22 cellular contexts compared by ENCODE assay signal in genomic region chr11:128804481-128804880, GRCh38.
DNase-seq lines count a peak whose midpoint lies in the region; ATAC-seq and TF ChIP-seq lines count a peak whose summit lies in the region.
"Had no signal": no experiment of that assay in that cellular context is flagged by ENCODE, and none has a peak within 500 bp of the region (broad histone marks: within the 10 kb centered on the region; RNA-seq: fewer than 3 reads in every experiment).

No MANE protein-coding gene starts in this region.

- no peak overlapping the region for H3K4me3 Mint-ChIP-seq in endothelial cell (ENCODE audit: unreplicated experiment)
- no peak overlapping the region for H3K4me3 Mint-ChIP-seq in natural killer cell treated with Interleukin-12 subunit alpha and Interleukin-12 subunit beta and Interleukin-15 and Interleukin-18, amount 100 ng/mL, for 72 hours
- no peak overlapping the region for H3K4me3 Mint-ChIP-seq in activated T-helper 2 cell treated with anti-CD3 and anti-CD28 coated beads, Interferon-gamma antibody, Interleukin-2, Interleukin-4, amounts not matched to agents 10 μg/mL and 5 μg/mL and 100 μg/mL, durations not matched to agents 14 hours and 24 hours and 36 hours (ENCODE audit: low read depth)
- H3K4me3 Mint-ChIP-seq: activated CD4-positive, alpha-beta memory T cell treated with anti-CD3 and anti-CD28 coated beads for 36 hours had no signal

- peak overlapping the region; percentile 55 for H3K27ac Mint-ChIP-seq in endothelial cell (ENCODE audit: unreplicated experiment)
- peak overlapping the region; percentile 36 to 72 for H3K27ac Mint-ChIP-seq in natural killer cell treated with Interleukin-12 subunit alpha and Interleukin-12 subunit beta and Interleukin-15 and Interleukin-18, amount 100 ng/mL, for 72 hours
- no peak overlapping the region for H3K27ac Mint-ChIP-seq in activated T-helper 2 cell treated with anti-CD3 and anti-CD28 coated beads, Interferon-gamma antibody, Interleukin-2, Interleukin-4, amounts not matched to agents 10 μg/mL and 5 μg/mL and 100 μg/mL, durations not matched to agents 14 hours and 24 hours and 36 hours
- H3K27ac Mint-ChIP-seq: activated CD4-positive, alpha-beta memory T cell treated with anti-CD3 and anti-CD28 coated beads for 36 hours had no signal

- no peak for TF ChIP-seq POLR2A in Peyer's patch (IDR thresholded peaks at IDR 0.05)

- H3K79me2 ChIP-seq in OCI-LY7 (ENCODE audit: insufficient read depth, low read depth, low read length), result no peaks in the 10 kb centered on the region
- H3K79me2 ChIP-seq: hepatocyte had no signal

- H3K27me3 ChIP-seq in Peyer's patch, result no peaks in the 10 kb centered on the region
- H3K27me3 ChIP-seq: ascending aorta, BE2C, hepatocyte had no signal

- intact Hi-C loops in activated T-helper 2 cell treated with anti-CD3 and anti-CD28 coated beads, Interferon-gamma antibody, Interleukin-2, Interleukin-4, amounts not matched to agents 10 μg/mL and 5 μg/mL and 100 μg/mL, durations not matched to agents 14 hours and 24 hours and 36 hours (cut with micrococcal nuclease), result no loop called here
- intact Hi-C loops in OCI-LY7 (cut with micrococcal nuclease; ENCODE audit: unreplicated experiment), result no loop called here

- no peak overlapping the region for H2AFZ ChIP-seq in OCI-LY7 (ENCODE audit: low read length)
- H2AFZ ChIP-seq: hepatocyte had no signal

- POLR2A ChIA-PET in OCI-LY7 (lab: Charles Lee), result no interaction called here

- H3K9me3 ChIP-seq in OCI-LY7 (ENCODE audit: low read length) (no peaks in the 10 kb centered on the region), Peyer's patch (no peaks in the 10 kb centered on the region)
- H3K9me3 ChIP-seq: ascending aorta, BE2C had no signal

- CTCF ChIA-PET in OCI-LY7 (lab: Charles Lee; ENCODE audit: unreplicated experiment), result no interaction called here

- H3K9me2 ChIP-seq in OCI-LY7 (ENCODE audit: insufficient read depth, low read length), result no peaks in the 10 kb centered on the region

- H3K4me1 Mint-ChIP-seq in endothelial cell (ENCODE audit: unreplicated experiment), result peaks cover 27% of the 10 kb centered on the region
- peaks cover 55 to 63% of the 10 kb centered on the region in 2 donors for H3K4me1 Mint-ChIP-seq in natural killer cell treated with Interleukin-12 subunit alpha and Interleukin-12 subunit beta and Interleukin-15 and Interleukin-18, amount 100 ng/mL, for 72 hours (ENCODE audit: low read depth in 2 of 2)
- peaks cover 41% of the 10 kb centered on the region for H3K4me1 Mint-ChIP-seq in activated T-helper 2 cell treated with anti-CD3 and anti-CD28 coated beads, Interferon-gamma antibody, Interleukin-2, Interleukin-4, amounts not matched to agents 10 μg/mL and 5 μg/mL and 100 μg/mL, durations not matched to agents 14 hours and 24 hours and 36 hours (ENCODE audit: low read depth)

- H3K4me1 ChIP-seq in OCI-LY7 (ENCODE audit: insufficient read depth, low read length, poor library complexity, severe bottlenecking), result no peaks in the 10 kb centered on the region
- no peaks in the 10 kb centered on the region for H3K4me1 ChIP-seq in Peyer's patch
- H3K4me1 ChIP-seq: ascending aorta had no signal

- peaks cover 2% of the 10 kb centered on the region for H3K27me3 Mint-ChIP-seq in endothelial cell (ENCODE audit: unreplicated experiment)
- H3K27me3 Mint-ChIP-seq in natural killer cell treated with Interleukin-12 subunit alpha and Interleukin-12 subunit beta and Interleukin-15 and Interleukin-18, amount 100 ng/mL, for 72 hours, result no peaks in the 10 kb centered on the region
- no peaks in the 10 kb centered on the region for H3K27me3 Mint-ChIP-seq in activated T-helper 2 cell treated with anti-CD3 and anti-CD28 coated beads, Interferon-gamma antibody, Interleukin-2, Interleukin-4, amounts not matched to agents 10 μg/mL and 5 μg/mL and 100 μg/mL, durations not matched to agents 14 hours and 24 hours and 36 hours (ENCODE audit: low read depth)
- H3K27me3 Mint-ChIP-seq: activated CD4-positive, alpha-beta memory T cell treated with anti-CD3 and anti-CD28 coated beads for 36 hours had no signal

- no peak overlapping the region for H3K27ac ChIP-seq in OCI-LY7 (ENCODE audit: low read depth, low read length, poor library complexity, severe bottlenecking)
- no peak overlapping the region for H3K27ac ChIP-seq in Peyer's patch
- H3K27ac ChIP-seq: ascending aorta had no signal

- H4K20me1 ChIP-seq in OCI-LY7 (ENCODE audit: insufficient read depth, low read length), result no peaks in the 10 kb centered on the region

- H3K36me3 ChIP-seq in OCI-LY7 (ENCODE audit: insufficient read depth, low read length), result peaks cover 64% of the 10 kb centered on the region
- peaks cover 0 to 4% (median 0%) of the 10 kb centered on the region in 3 donors for H3K36me3 ChIP-seq in Peyer's patch
- H3K36me3 ChIP-seq: ascending aorta, BE2C had no signal

- BruUV-seq in OCI-LY7 (replicated peaks; lab: Mats Ljungman, UMichigan), result no TSS peak

- H3K36me3 Mint-ChIP-seq in endothelial cell (ENCODE audit: low read depth, unreplicated experiment), result peaks cover 80% of the 10 kb centered on the region
- H3K36me3 Mint-ChIP-seq in natural killer cell treated with Interleukin-12 subunit alpha and Interleukin-12 subunit beta and Interleukin-15 and Interleukin-18, amount 100 ng/mL, for 72 hours, result peaks cover 23% of the 10 kb centered on the region
- H3K36me3 Mint-ChIP-seq in activated T-helper 2 cell treated with anti-CD3 and anti-CD28 coated beads, Interferon-gamma antibody, Interleukin-2, Interleukin-4, amounts not matched to agents 10 μg/mL and 5 μg/mL and 100 μg/mL, durations not matched to agents 14 hours and 24 hours and 36 hours (ENCODE audit: low read depth), result peaks cover 62% of the 10 kb centered on the region

- no peak overlapping the region for H3K4me2 ChIP-seq in OCI-LY7 (ENCODE audit: low read length)
- H3K4me2 ChIP-seq: hepatocyte had no signal

- ATAC-seq in natural killer cell treated with Interleukin-12 subunit alpha and Interleukin-12 subunit beta and Interleukin-15 and Interleukin-18, amount 100 ng/mL, for 72 hours, result no peak
- ATAC-seq: esophagus mucosa, Panc1, SK-N-SH treated with all-trans-retinoic acid at 6 μM for 48 hours had no signal

- TF ChIP-seq CTCF in endothelial cell (IDR thresholded peaks at IDR 0.05; ENCODE audit: unreplicated experiment), result no peak
- no peak for TF ChIP-seq CTCF in OCI-LY7 (conservative IDR thresholded peaks at IDR 0.05; ENCODE audit: low read length)
- TF ChIP-seq CTCF in Peyer's patch (IDR thresholded peaks at IDR 0.05), result no peak

- H3K9me3 Mint-ChIP-seq in endothelial cell (ENCODE audit: unreplicated experiment), result no peaks in the 10 kb centered on the region
- H3K9me3 Mint-ChIP-seq in natural killer cell treated with Interleukin-12 subunit alpha and Interleukin-12 subunit beta and Interleukin-15 and Interleukin-18, amount 100 ng/mL, for 72 hours, result no peaks in the 10 kb centered on the region
- H3K9me3 Mint-ChIP-seq in activated T-helper 2 cell treated with anti-CD3 and anti-CD28 coated beads, Interferon-gamma antibody, Interleukin-2, Interleukin-4, amounts not matched to agents 10 μg/mL and 5 μg/mL and 100 μg/mL, durations not matched to agents 14 hours and 24 hours and 36 hours, result no peaks in the 10 kb centered on the region
- H3K9me3 Mint-ChIP-seq: activated CD4-positive, alpha-beta memory T cell treated with anti-CD3 and anti-CD28 coated beads for 36 hours had no signal

- DNase-seq in Daoy (ENCODE audit: low read depth), result peak; percentile 18
- DNase-seq in RPMI7951 (ENCODE audit: low read depth), result peak; percentile 24
- no peak for DNase-seq in endothelial cell (ENCODE audit: low spot score)
- DNase-seq in natural killer cell treated with Interleukin-12 subunit alpha and Interleukin-12 subunit beta and Interleukin-15 and Interleukin-18, amount 100 ng/mL, for 72 hours (ENCODE audit: low spot score), result no peak
- DNase-seq in activated T-helper 2 cell treated with anti-CD3 and anti-CD28 coated beads, Interferon-gamma antibody, Interleukin-2, Interleukin-4, amounts not matched to agents 10 μg/mL and 5 μg/mL and 100 μg/mL, durations not matched to agents 14 hours and 24 hours and 36 hours (ENCODE audit: low spot score), result no peak
- no peak for DNase-seq in OCI-LY7 (ENCODE audit: low spot score)
- DNase-seq in NCI-H526 (lab: John Stamatoyannopoulos, UW), result no peak
- no peak for DNase-seq in Peyer's patch
- DNase-seq: activated CD4-positive, alpha-beta memory T cell treated with anti-CD3 and anti-CD28 coated beads for 36 hours; BE2C; DMS53; kidney glomerular epithelial cell; NCI-H1092 treated with DMSO at 0.1 percent for 48 hours; NCI-H774; posterior cingulate gyrus; stimulated activated naive CD4-positive, alpha-beta T cell treated with Interleukin-2 at 50 U/mL for 16 hours; trophoblast cell had no signal

- H3K4me3 ChIP-seq in OCI-LY7 (ENCODE audit: low read depth, low read length, poor library complexity, severe bottlenecking), result no peak overlapping the region
- H3K4me3 ChIP-seq in Peyer's patch, result no peak overlapping the region
- H3K4me3 ChIP-seq: ascending aorta, hepatocyte had no signal

Comparison
In these comparisons a context has a peak if more than half of its experiments do, and no peak if none do; other contexts are left out.
1. DNase-seq: peak in Daoy (single experiment) and RPMI7951 (single experiment); none in endothelial cell (single experiment), natural killer cell treated with Interleukin-12 subunit alpha and Interleukin-12 subunit beta and Interleukin-15 and Interleukin-18, amount 100 ng/mL, for 72 hours (single experiment), activated T-helper 2 cell treated with anti-CD3 and anti-CD28 coated beads, Interferon-gamma antibody, Interleukin-2, Interleukin-4, amounts not matched to agents 10 μg/mL and 5 μg/mL and 100 μg/mL, durations not matched to agents 14 hours and 24 hours and 36 hours (single experiment), OCI-LY7 (single experiment), NCI-H526 (0 of 2) and Peyer's patch (0 of 3).